In genomic region chr3:56829543-56829942, GRCh38 we compare ENCODE assay signal across 1 cellular context.
TF ChIP-seq lines count a peak whose summit lies in the region.

No MANE protein-coding gene starts in this region.

TF ChIP-seq in IMR-90, 13 proteins besides CTCF, POLR2A, EP300 and RAD21 (continued from another document):
- no peak for TF ChIP-seq USF2 (IDR thresholded peaks at IDR 0.05; ENCODE audit: low read depth, low read length)
